Comparison of ENCODE assay signal across 18 cellular contexts in genomic region chr10:129613377-129613980, GRCh38.
DNase-seq lines count a peak whose midpoint lies in the region; ATAC-seq, FAIRE-seq and TF ChIP-seq lines count a peak whose summit lies in the region.
"Had no signal": no experiment of that assay in that cellular context is flagged by ENCODE, and none has a peak within 500 bp of the region (broad histone marks: within the 10 kb centered on the region; RNA-seq: fewer than 3 reads in every experiment).

No MANE protein-coding gene starts in this region.

- H3K27ac ChIP-seq in HepG2 (ENCODE audit: extremely low read length, insufficient read depth, low read length) (no peak overlapping the region), right lobe of liver (no peak overlapping the region), Karpas-422 (ENCODE audit: low read length) (no peak overlapping the region), OCI-LY7 (ENCODE audit: low read depth, low read length, poor library complexity, severe bottlenecking) (no peak overlapping the region)

- DNase-seq in HepG2 (ENCODE audit: low spot score), result no peak
- DNase-seq in right lobe of liver, result no peak
- peak; percentile 23 for DNase-seq in Karpas-422
- DNase-seq in islet precursor cell, result peak; percentile 21
- DNase-seq in OCI-LY7 (ENCODE audit: low spot score), result no peak
- DNase-seq in MCF 10A (ENCODE audit: unreplicated experiment), result no peak
- DNase-seq: 8988T; BE2C; CD4-positive, alpha-beta memory T cell; DMS153; DMS79; GDM1; H9 had no signal

- no peak for FAIRE-seq in HepG2 (lab: Jason Lieb, UNC)
- FAIRE-seq: GM12892, GM18507, H1 had no signal

- H3K9me3 ChIP-seq in HepG2 (ENCODE audit: low read length) (peaks cover 20% of the 10 kb centered on the region; the same call in 1 of the 2 replicates), right lobe of liver (no peaks in the 10 kb centered on the region), Karpas-422 (ENCODE audit: low read length) (peaks cover 4% of the 10 kb centered on the region; the same call in 1 of the 2 replicates), OCI-LY7 (ENCODE audit: low read length) (no peaks in the 10 kb centered on the region)
- H3K9me3 ChIP-seq: BE2C had no signal

- H4K20me1 ChIP-seq in HepG2 (ENCODE audit: insufficient read depth, low read length) (no peaks in the 10 kb centered on the region), Karpas-422 (ENCODE audit: insufficient read depth, low read depth, low read length) (no peaks in the 10 kb centered on the region), OCI-LY7 (ENCODE audit: insufficient read depth, low read length) (no peaks in the 10 kb centered on the region)

- no peaks in the 10 kb centered on the region for H3K4me1 Mint-ChIP-seq in MCF 10A (ENCODE audit: insufficient read depth, unreplicated experiment)
- H3K4me1 Mint-ChIP-seq: CD14-positive monocyte had no signal

- H2AFZ ChIP-seq in HepG2 (ENCODE audit: low read length), result no peak overlapping the region
- H2AFZ ChIP-seq in Karpas-422 (ENCODE audit: low read length), result no peak overlapping the region
- no peak overlapping the region for H2AFZ ChIP-seq in OCI-LY7 (ENCODE audit: low read length)

- H3K27me3 ChIP-seq in HepG2 (ENCODE audit: control insufficient read depth in 1 of 2, insufficient read depth in 2 of 2, low read length in 2 of 2) (no peaks in the 10 kb centered on the region; a peak in 1 of 5 replicates), right lobe of liver (no peaks in the 10 kb centered on the region), Karpas-422 (ENCODE audit: low read length) (no peaks in the 10 kb centered on the region)
- H3K27me3 ChIP-seq: BE2C had no signal

- POLR2A ChIA-PET in HepG2 (lab: Yijun Ruan, JAX) (no interaction called here), OCI-LY7 (lab: Charles Lee) (no interaction called here), MCF 10A (lab: Yijun Ruan, JAX) (no interaction called here)

- intact Hi-C loops in HepG2 (cut with micrococcal nuclease; ENCODE audit: unreplicated experiment), result no loop called here
- intact Hi-C loops in right lobe of liver (cut with DNase I), result no loop called here
- intact Hi-C loops in OCI-LY7 (cut with micrococcal nuclease; ENCODE audit: unreplicated experiment), result no loop called here
- intact Hi-C loops in MCF 10A (cut with micrococcal nuclease), result no loop called here

- TF ChIP-seq CTCF in HepG2 (CRISPR knock-in tag; IDR thresholded peaks at IDR 0.05), result no peak
- no peak for TF ChIP-seq CTCF in right lobe of liver (IDR thresholded peaks at IDR 0.05)
- no peak for TF ChIP-seq CTCF in OCI-LY7 (conservative IDR thresholded peaks at IDR 0.05; ENCODE audit: low read length)
- TF ChIP-seq CTCF in MCF 10A (IDR thresholded peaks at IDR 0.05; ENCODE audit: unreplicated experiment), result no peak

- no peak for TF ChIP-seq EP300 in HepG2 (IDR thresholded peaks at IDR 0.05; ENCODE audit: low read depth in 2 of 2, low read length in 2 of 2)
- no peak for TF ChIP-seq EP300 in HepG2 (CRISPR knock-in tag; IDR thresholded peaks at IDR 0.05; ENCODE audit: borderline replicate concordance)

- no peaks in the 10 kb centered on the region for H3K4me1 ChIP-seq in HepG2 (ENCODE audit: insufficient read depth, low read length)
- no peaks in the 10 kb centered on the region for H3K4me1 ChIP-seq in right lobe of liver
- no peaks in the 10 kb centered on the region for H3K4me1 ChIP-seq in Karpas-422 (ENCODE audit: low read length)
- H3K4me1 ChIP-seq in OCI-LY7 (ENCODE audit: insufficient read depth, low read length, poor library complexity, severe bottlenecking), result no peaks in the 10 kb centered on the region
- H3K4me1 ChIP-seq: BE2C had no signal

- no peak overlapping the region for H3K27ac Mint-ChIP-seq in MCF 10A (ENCODE audit: low read depth, unreplicated experiment)
- H3K27ac Mint-ChIP-seq: CD14-positive monocyte; CD4-positive, alpha-beta memory T cell had no signal

- H3K36me3 ChIP-seq in HepG2 (replicated peaks in 1 of 2; ENCODE audit: control insufficient read depth in 1 of 2, insufficient read depth in 2 of 2, low read length in 2 of 2) (no peaks in the 10 kb centered on the region), right lobe of liver (no peaks in the 10 kb centered on the region), Karpas-422 (ENCODE audit: insufficient read depth, low read length) (no peaks in the 10 kb centered on the region), OCI-LY7 (ENCODE audit: insufficient read depth, low read length) (no peaks in the 10 kb centered on the region)
- H3K36me3 ChIP-seq: BE2C had no signal

- H3K79me2 ChIP-seq in HepG2 (ENCODE audit: insufficient read depth, low read length), result no peaks in the 10 kb centered on the region
- no peaks in the 10 kb centered on the region for H3K79me2 ChIP-seq in Karpas-422 (ENCODE audit: low read length)
- H3K79me2 ChIP-seq in OCI-LY7 (ENCODE audit: insufficient read depth, low read depth, low read length), result no peaks in the 10 kb centered on the region

- no peak overlapping the region for H3K4me3 Mint-ChIP-seq in MCF 10A (ENCODE audit: unreplicated experiment)
- H3K4me3 Mint-ChIP-seq: CD14-positive monocyte; CD4-positive, alpha-beta memory T cell; H9 had no signal

- H3K27me3 Mint-ChIP-seq in MCF 10A (ENCODE audit: insufficient read depth, unreplicated experiment), result no peaks in the 10 kb centered on the region
- H3K27me3 Mint-ChIP-seq: CD4-positive, alpha-beta memory T cell had no signal

- CTCF ChIA-PET in HepG2 (lab: Yijun Ruan, JAX; ENCODE audit: low intra/inter-chr PET ratio, low total read pairs), result no interaction called here
- CTCF ChIA-PET in OCI-LY7 (lab: Charles Lee; ENCODE audit: unreplicated experiment), result no interaction called here
- CTCF ChIA-PET in MCF 10A (lab: Yijun Ruan, JAX), result no interaction called here

- 65% methylated on average over 6 of the region's 12 CpGs for WGBS in HepG2 (ENCODE audit: low lambda C conversion rate)
- WGBS in right lobe of liver (ENCODE audit: insufficient coverage, low coverage, low lambda C conversion rate, missing lambda C conversion rate), result 92% methylated on average over 6 of the region's 12 CpGs

- no peak for TF ChIP-seq RAD21 in HepG2 (CRISPR knock-in tag; IDR thresholded peaks at IDR 0.05)

- H3K9me2 ChIP-seq in Karpas-422 (replicated peaks; ENCODE audit: insufficient read depth, low read length), result no peaks in the 10 kb centered on the region
- H3K9me2 ChIP-seq in OCI-LY7 (ENCODE audit: insufficient read depth, low read length), result no peaks in the 10 kb centered on the region

- H3K4me2 ChIP-seq in HepG2 (ENCODE audit: low read depth, low read length) (no peak overlapping the region), Karpas-422 (ENCODE audit: low read depth, low read length, poor library complexity, severe bottlenecking) (no peak overlapping the region), OCI-LY7 (ENCODE audit: low read length) (no peak overlapping the region)

- H3K4me3 ChIP-seq in HepG2 (replicated peaks in 1 of 3; ENCODE audit: insufficient read depth in 1 of 3, low read depth in 2 of 3, low read length in 3 of 3) (no peak overlapping the region), right lobe of liver (no peak overlapping the region), Karpas-422 (ENCODE audit: low read length) (no peak overlapping the region), OCI-LY7 (ENCODE audit: low read depth, low read length, poor library complexity, severe bottlenecking) (no peak overlapping the region)

- in situ Hi-C loops in HepG2 (cut with HindIII; ENCODE audit: extremely low pct_ligation_motif_present, low pct_unique_long_range_greater_than_20kb), result no loop called here

- no peak for TF ChIP-seq POLR2A in HepG2 (IDR thresholded peaks at IDR 0.05; ENCODE audit: insufficient read depth in 1 of 2, low read depth in 2 of 2, low read length in 2 of 2)
- TF ChIP-seq POLR2A in right lobe of liver (IDR thresholded peaks at IDR 0.05), result no peak

- ATAC-seq in HepG2 (no peak), right lobe of liver (no peak), HG02678 (IDR thresholded peaks at IDR 0.05; ENCODE audit: unreplicated experiment) (no peak)

- H3K9ac ChIP-seq in HepG2 (ENCODE audit: insufficient read depth, low read depth, low read length), result no peak overlapping the region
- no peak overlapping the region for H3K9ac ChIP-seq in Karpas-422 (ENCODE audit: low read length)

- H3K36me3 Mint-ChIP-seq in MCF 10A (ENCODE audit: insufficient read depth, unreplicated experiment), result no peaks in the 10 kb centered on the region

- no peaks in the 10 kb centered on the region for H3K9me3 Mint-ChIP-seq in MCF 10A (ENCODE audit: unreplicated experiment)
- H3K9me3 Mint-ChIP-seq: H9 had no signal

- BruUV-seq in HepG2 (replicated peaks; lab: Mats Ljungman, UMichigan), result no TSS peak
- no TSS peak for BruUV-seq in OCI-LY7 (replicated peaks; lab: Mats Ljungman, UMichigan)
- BruUV-seq in MCF 10A (replicated peaks; lab: Mats Ljungman, UMichigan), result no TSS peak

TF ChIP-seq in HepG2, 621 proteins besides CTCF, POLR2A, EP300 and RAD21 (continues in another document):
- TF ChIP-seq ZNF337 (CRISPR knock-in tag; IDR thresholded peaks at IDR 0.05; ENCODE audit: borderline replicate concordance, low read depth) (no peak), ETV6 (CRISPR knock-in tag; conservative IDR thresholded peaks at IDR 0.05) (no peak), GTF2F1 (IDR thresholded peaks at IDR 0.05; ENCODE audit: low read length) (no peak), MAFK (conservative IDR thresholded peaks at IDR 0.05 in 1 of 2, IDR thresholded peaks at IDR 0.05 in 1 of 2; ENCODE audit: low read length in 2 of 2) (peak; percentile 63 to 77; a peak in 3 of 4 replicates), TERF1 (CRISPR knock-in tag; IDR thresholded peaks at IDR 0.05) (no peak), MAFF (IDR thresholded peaks at IDR 0.05; ENCODE audit: low read depth, low read length) (peak; percentile 71), ZNF891 (CRISPR knock-in tag; IDR thresholded peaks at IDR 0.05) (no peak), TRIM22 (IDR thresholded peaks at IDR 0.05) (no peak)

Comparison
In these comparisons a context has a peak if more than half of its experiments do, and no peak if none do; other contexts are left out.
1. DNase-seq: peak in Karpas-422 (single experiment) and islet precursor cell (single experiment); none in HepG2 (single experiment), right lobe of liver (0 of 3), OCI-LY7 (single experiment) and MCF 10A (single experiment).